ENCODE assay signal across 9 cellular contexts in genomic region chr20:1267161-1267560, GRCh38. TPM values are rescaled to one million over a fixed set of nuclear protein-coding genes. Genes with fewer than 3 reads are reported as not detected.
A peak's percentile ranks its signal among the peaks of the same experiment; 100 is the strongest.
DNase-seq lines count a peak whose midpoint lies in the region; ATAC-seq and TF ChIP-seq lines count a peak whose summit lies in the region.
"Had no signal": no experiment of that assay in that cellular context is flagged by ENCODE, and none has a peak within 500 bp of the region (broad histone marks: within the 10 kb centered on the region; RNA-seq: fewer than 3 reads in every experiment).

No MANE protein-coding gene starts in this region.

- H3K27ac Mint-ChIP-seq in activated naive CD4-positive, alpha-beta T cell treated with anti-CD3 and anti-CD28 coated beads, Interleukin-2, amount 10 ng/mL, durations not matched to agents 7 days and 5 days, result no peak overlapping the region
- no peak overlapping the region for H3K27ac Mint-ChIP-seq in activated naive CD4-positive, alpha-beta T cell treated with anti-CD3 and anti-CD28 coated beads, Interleukin-2, amount 50 U/mL, for 72 hours
- peak overlapping the region; percentile 16 for H3K27ac Mint-ChIP-seq in activated naive CD8-positive, alpha-beta T cell

- no peak overlapping the region for H3K27ac ChIP-seq in iPS-18a (ENCODE audit: low read length)
- no peak overlapping the region for H3K27ac ChIP-seq in thoracic aorta
- no peak overlapping the region for H3K27ac ChIP-seq in upper lobe of right lung

- no peak for DNase-seq in activated naive CD4-positive, alpha-beta T cell treated with anti-CD3 and anti-CD28 coated beads, Interleukin-2, amount 10 ng/mL, durations not matched to agents 7 days and 5 days
- DNase-seq in activated naive CD4-positive, alpha-beta T cell treated with anti-CD3 and anti-CD28 coated beads, Interleukin-2, amount 50 U/mL, for 72 hours (ENCODE audit: low spot score in 2 of 2), result no peak
- DNase-seq in thoracic aorta (ENCODE audit: low spot score), result no peak
- no peak for DNase-seq in upper lobe of right lung
- DNase-seq: NCI-H446 treated with DMSO at 0.1 percent for 48 hours had no signal

- H3K4me3 ChIP-seq in iPS-18a (ENCODE audit: low read length) (peak overlapping the region; percentile 66), thoracic aorta (peak overlapping the region; percentile 82), upper lobe of right lung (no peak overlapping the region)

- H3K27me3 Mint-ChIP-seq in activated naive CD4-positive, alpha-beta T cell treated with anti-CD3 and anti-CD28 coated beads, Interleukin-2, amount 10 ng/mL, durations not matched to agents 7 days and 5 days, result no peaks in the 10 kb centered on the region
- no peaks in the 10 kb centered on the region for H3K27me3 Mint-ChIP-seq in activated naive CD8-positive, alpha-beta T cell

- no peak for TF ChIP-seq CTCF in thoracic aorta (IDR thresholded peaks at IDR 0.05)
- TF ChIP-seq CTCF in upper lobe of right lung (IDR thresholded peaks at IDR 0.05), result no peak

- intact Hi-C loops in upper lobe of right lung (cut with DNase I), result no loop called here

- H3K9me3 ChIP-seq in iPS-18a (ENCODE audit: control insufficient read depth, low read depth, low read length) (no peaks in the 10 kb centered on the region), thoracic aorta (no peaks in the 10 kb centered on the region), upper lobe of right lung (no peaks in the 10 kb centered on the region)

- H3K36me3 ChIP-seq in iPS-18a (ENCODE audit: control insufficient read depth, low read depth, low read length) (no peaks in the 10 kb centered on the region), thoracic aorta (no peaks in the 10 kb centered on the region), upper lobe of right lung (no peaks in the 10 kb centered on the region)

- no peak for ATAC-seq in activated naive CD4-positive, alpha-beta T cell treated with anti-CD3 and anti-CD28 coated beads, Interleukin-2, amount 50 U/mL, for 72 hours
- ATAC-seq in thoracic aorta (ENCODE audit: insufficient number of reproducible peaks, low FRiP score, low read depth) (no peak), HG03025 (IDR thresholded peaks at IDR 0.05; ENCODE audit: low FRiP score, unreplicated experiment) (no peak), HG02759 (IDR thresholded peaks at IDR 0.05; ENCODE audit: unreplicated experiment) (no peak), upper lobe of right lung (no peak)

- peaks cover 5% of the 10 kb centered on the region for H3K9me3 Mint-ChIP-seq in activated naive CD4-positive, alpha-beta T cell treated with anti-CD3 and anti-CD28 coated beads, Interleukin-2, amount 10 ng/mL, durations not matched to agents 7 days and 5 days
- H3K9me3 Mint-ChIP-seq in activated naive CD4-positive, alpha-beta T cell treated with anti-CD3 and anti-CD28 coated beads, Interleukin-2, amount 50 U/mL, for 72 hours, result no peaks in the 10 kb centered on the region
- no peaks in the 10 kb centered on the region for H3K9me3 Mint-ChIP-seq in activated naive CD8-positive, alpha-beta T cell (ENCODE audit: low read depth)

- CTCF ChIA-PET in activated naive CD4-positive, alpha-beta T cell treated with anti-CD3 and anti-CD28 coated beads, Interleukin-2, amount 10 ng/mL, durations not matched to agents 7 days and 5 days (lab: Charles Lee), result interaction anchor here (1.7 kb wide), 1 partner anchor 8 kb away, joined by 6 read pairs; no protein-coding TSS in a partner anchor

- peaks cover 40% of the 10 kb centered on the region for H3K4me1 Mint-ChIP-seq in activated naive CD4-positive, alpha-beta T cell treated with anti-CD3 and anti-CD28 coated beads, Interleukin-2, amount 10 ng/mL, durations not matched to agents 7 days and 5 days
- H3K4me1 Mint-ChIP-seq in activated naive CD8-positive, alpha-beta T cell (ENCODE audit: low read depth), result peaks cover 80% of the 10 kb centered on the region

- H3K9ac ChIP-seq in iPS-18a (ENCODE audit: low read length), result no peak overlapping the region

- peaks cover 21% of the 10 kb centered on the region for H3K27me3 ChIP-seq in iPS-18a (ENCODE audit: control insufficient read depth, insufficient read depth, low read length)
- H3K27me3 ChIP-seq in thoracic aorta (replicated peaks; ENCODE audit: insufficient read depth), result no peaks in the 10 kb centered on the region
- H3K27me3 ChIP-seq in upper lobe of right lung, result no peaks in the 10 kb centered on the region

- peaks cover 14% of the 10 kb centered on the region for H3K36me3 Mint-ChIP-seq in activated naive CD4-positive, alpha-beta T cell treated with anti-CD3 and anti-CD28 coated beads, Interleukin-2, amount 10 ng/mL, durations not matched to agents 7 days and 5 days
- H3K36me3 Mint-ChIP-seq in activated naive CD4-positive, alpha-beta T cell treated with anti-CD3 and anti-CD28 coated beads, Interleukin-2, amount 50 U/mL, for 72 hours, result peaks cover 0 to 13% of the 10 kb centered on the region in 2 donors
- H3K36me3 Mint-ChIP-seq in activated naive CD8-positive, alpha-beta T cell, result peaks cover 2% of the 10 kb centered on the region

- H3K4me1 ChIP-seq in iPS-18a (ENCODE audit: control insufficient read depth, low read depth, low read length), result peaks cover 9% of the 10 kb centered on the region
- peaks cover 3 to 12% of the 10 kb centered on the region in 2 donors for H3K4me1 ChIP-seq in thoracic aorta (ENCODE audit: control insufficient read depth in 1 of 2, low read depth in 2 of 2)
- peaks cover 11% of the 10 kb centered on the region for H3K4me1 ChIP-seq in upper lobe of right lung

- peak overlapping the region; percentile 79 for H3K4me3 Mint-ChIP-seq in activated naive CD4-positive, alpha-beta T cell treated with anti-CD3 and anti-CD28 coated beads, Interleukin-2, amount 10 ng/mL, durations not matched to agents 7 days and 5 days
- peak overlapping the region; percentile 83 for H3K4me3 Mint-ChIP-seq in activated naive CD8-positive, alpha-beta T cell

RNA-seq across cellular contexts. Expression of gene SNPH, which starts 1.1 kb away (rescaled TPM):
- total RNA-seq in activated naive CD4-positive, alpha-beta T cell treated with anti-CD3 and anti-CD28 coated beads, Interleukin-2, amount 50 U/mL, for 72 hours, result 1 to 10 TPM; 3.2 to 4.8 TPM
- total RNA-seq in thoracic aorta (10 to 100 TPM; 13.4 to 14.6 TPM), upper lobe of right lung (4.3 TPM)

RNA-seq across cellular contexts. Expression of gene RAD21L1, which starts 41.3 kb away (rescaled TPM):
- total RNA-seq in activated naive CD4-positive, alpha-beta T cell treated with anti-CD3 and anti-CD28 coated beads, Interleukin-2, amount 50 U/mL, for 72 hours, result under 1 TPM; 0.25 to 0.47 TPM
- not detected for total RNA-seq in thoracic aorta
- not detected for total RNA-seq in upper lobe of right lung
